ENCODE assay signal across 18 cellular contexts in the genomic region with DNA sequence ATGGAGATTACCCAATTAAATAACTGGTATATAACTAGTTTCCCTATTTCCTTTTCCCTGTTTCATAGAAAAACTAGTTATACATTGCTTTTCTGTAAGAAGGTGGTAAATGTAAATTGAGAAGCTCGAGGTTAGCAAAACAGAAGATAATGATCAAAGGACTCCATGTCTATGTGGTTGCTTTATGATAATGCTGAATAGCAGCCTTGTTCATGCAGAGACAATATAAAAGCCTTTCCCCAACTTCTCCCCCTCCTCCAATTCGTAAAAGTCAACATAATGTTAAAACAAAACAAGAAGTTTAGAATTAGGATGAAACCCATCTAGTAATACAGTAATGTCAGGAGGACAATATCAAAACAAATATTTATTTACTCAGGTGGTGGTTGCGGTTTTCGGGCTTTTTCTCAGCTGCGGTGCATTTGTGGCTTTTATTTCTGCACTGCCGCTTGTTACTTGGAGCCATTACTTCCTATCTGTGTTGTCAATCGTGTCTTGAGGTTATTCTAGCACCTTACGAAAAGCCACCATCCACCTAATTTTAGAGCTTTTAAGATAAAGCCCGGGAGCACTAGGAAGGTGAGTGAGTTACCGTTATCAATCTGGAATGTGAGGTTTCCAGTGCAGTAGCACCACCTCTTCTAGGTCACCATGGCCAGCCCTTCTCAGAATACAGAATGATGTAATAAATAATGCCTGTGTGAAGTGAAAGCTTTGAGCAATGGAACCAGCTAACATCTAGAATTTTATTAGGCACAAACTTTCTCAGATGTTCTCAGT.
A peak's percentile ranks its signal among the peaks of the same experiment; 100 is the strongest.
DNase-seq lines count a peak whose midpoint lies in the region; ATAC-seq and TF ChIP-seq lines count a peak whose summit lies in the region.
"Had no signal": no experiment of that assay in that cellular context is flagged by ENCODE, and none has a peak within 500 bp of the region (broad histone marks: within the 10 kb centered on the region; RNA-seq: fewer than 3 reads in every experiment).

No MANE protein-coding gene starts in this region.

- H3K27ac ChIP-seq in prostate gland (no peak overlapping the region), breast epithelium (no peak overlapping the region)
- H3K27ac ChIP-seq: HL-60, skin epidermis had no signal

- DNase-seq in activated gamma-delta T cell treated with Interleukin-2 at 50 U/mL for 16 hours (peak; percentile 9), activated gamma-delta T cell (lab: John Stamatoyannopoulos, UW) (no peak), NCI-H1092 treated with DMSO at 0.1 percent for 48 hours (lab: John Stamatoyannopoulos, UW) (peak; percentile 52), prostate gland (ENCODE audit: low spot score) (peak; percentile 41), breast epithelium (ENCODE audit: low spot score in 2 of 2) (no peak)
- DNase-seq in central memory CD4-positive, alpha-beta T cell: peak; percentile 39
- no peak for DNase-seq in stimulated activated naive CD8-positive, alpha-beta T cell treated with anti-CD3 and anti-CD28 coated beads, Interleukin-15, amount 100 ng/mL, for 72 hours
- DNase-seq: activated naive CD4-positive, alpha-beta T cell; NCI-H1048; RPMI8226; stimulated activated CD4-positive, alpha-beta T cell treated with anti-CD3 and anti-CD28 coated beads, Interleukin-4, amount 100 ng/mL, for 4 hours; stimulated activated CD8-positive, alpha-beta memory T cell treated with anti-CD3 and anti-CD28 coated beads, Interleukin-4, amount 100 ng/mL, for 48 hours had no signal

- no peaks in the 10 kb centered on the region for H3K4me1 Mint-ChIP-seq in stimulated activated naive CD8-positive, alpha-beta T cell treated with anti-CD3 and anti-CD28 coated beads, Interleukin-15, amount 100 ng/mL, for 72 hours

- H3K36me3 ChIP-seq in prostate gland (no peaks in the 10 kb centered on the region), breast epithelium (no peaks in the 10 kb centered on the region)

- TF ChIP-seq POLR2A in prostate gland (IDR thresholded peaks at IDR 0.05) (no peak), breast epithelium (IDR thresholded peaks at IDR 0.05) (no peak)

- ATAC-seq in stimulated activated naive CD8-positive, alpha-beta T cell treated with anti-CD3 and anti-CD28 coated beads, Interleukin-15, amount 100 ng/mL, for 72 hours: no peak
- ATAC-seq in GM21515 (IDR thresholded peaks at IDR 0.05; ENCODE audit: unreplicated experiment): no peak
- ATAC-seq: esophagus mucosa had no signal

- H3K27me3 ChIP-seq in prostate gland (replicated peaks; ENCODE audit: insufficient read depth) (no peaks in the 10 kb centered on the region), breast epithelium (no peaks in the 10 kb centered on the region)

- no peak overlapping the region for H3K27ac Mint-ChIP-seq in stimulated activated naive CD8-positive, alpha-beta T cell treated with anti-CD3 and anti-CD28 coated beads, Interleukin-15, amount 100 ng/mL, for 72 hours
- H3K27ac Mint-ChIP-seq: dendritic cell treated with granulocyte-macrophage colony-stimulating factor and Interleukin-4, amounts not matched to agents 40 ng/mL and 50 ng/mL, for 4 days had no signal

- TF ChIP-seq CTCF in prostate gland (IDR thresholded peaks at IDR 0.05) (no peak), breast epithelium (IDR thresholded peaks at IDR 0.05) (no peak)

- no peak overlapping the region for H3K4me3 ChIP-seq in prostate gland
- no peak overlapping the region for H3K4me3 ChIP-seq in breast epithelium
- H3K4me3 ChIP-seq: lung, skin epidermis had no signal

- H3K9me3 ChIP-seq in prostate gland (no peaks in the 10 kb centered on the region), breast epithelium (peaks cover 0 to 5% of the 10 kb centered on the region in 2 donors)

- peaks cover 0 to 4% of the 10 kb centered on the region in 2 donors for H3K9me3 Mint-ChIP-seq in stimulated activated naive CD8-positive, alpha-beta T cell treated with anti-CD3 and anti-CD28 coated beads, Interleukin-15, amount 100 ng/mL, for 72 hours

- WGBS in prostate gland: 10% methylated on average over 10 of the region's 10 CpGs

- peaks cover 8% of the 10 kb centered on the region for H3K4me1 ChIP-seq in prostate gland (replicated peaks)
- H3K4me1 ChIP-seq in breast epithelium: no peaks in the 10 kb centered on the region

- no peak overlapping the region for H3K4me3 Mint-ChIP-seq in stimulated activated naive CD8-positive, alpha-beta T cell treated with anti-CD3 and anti-CD28 coated beads, Interleukin-15, amount 100 ng/mL, for 72 hours
- H3K4me3 Mint-ChIP-seq: dendritic cell treated with granulocyte-macrophage colony-stimulating factor and Interleukin-4, amounts not matched to agents 40 ng/mL and 50 ng/mL, for 4 days had no signal

- intact Hi-C loops in prostate gland (cut with DNase I): no loop called here
- intact Hi-C loops in breast epithelium (cut with DNase I; ENCODE audit: low total_unique reads): loop anchor here (10.0 kb wide), 1 partner anchor 979 kb away; no protein-coding TSS in a partner anchor

- peaks cover 7% of the 10 kb centered on the region for H3K27me3 Mint-ChIP-seq in stimulated activated naive CD8-positive, alpha-beta T cell treated with anti-CD3 and anti-CD28 coated beads, Interleukin-15, amount 100 ng/mL, for 72 hours

Comparison
In these comparisons a context has a peak if more than half of its experiments do, and no peak if none do; other contexts are left out.
1. DNase-seq: peak in activated gamma-delta T cell treated with Interleukin-2 at 50 U/mL for 16 hours (single experiment), NCI-H1092 treated with DMSO at 0.1 percent for 48 hours (single experiment), central memory CD4-positive, alpha-beta T cell (single experiment) and prostate gland (single experiment); none in activated gamma-delta T cell (single experiment), stimulated activated naive CD8-positive, alpha-beta T cell treated with anti-CD3 and anti-CD28 coated beads, Interleukin-15, amount 100 ng/mL, for 72 hours (0 of 2) and breast epithelium (0 of 2).